In genomic region chr6:30744054-30744805, GRCh38 we compare ENCODE assay signal across 8 cellular contexts. TPM values are rescaled to one million over a fixed set of nuclear protein-coding genes. Genes with fewer than 3 reads are reported as not detected.
DNase-seq lines count a peak whose midpoint lies in the region; ATAC-seq and TF ChIP-seq lines count a peak whose summit lies in the region.

Gene IER3, minus strand, starts transcription at chr6:30744547. Its CDS starts 29 bp downstream, at chr6:30744518.

- WGBS in HUES64: under 1% methylated on average over 54 of the region's 54 CpGs
- WGBS in suprapubic skin: 0% methylated on average over 33 of the region's 54 CpGs

- H3K36me3 Mint-ChIP-seq in activated naive CD4-positive, alpha-beta T cell treated with anti-CD3 and anti-CD28 coated beads for 36 hours (ENCODE audit: low read depth): peaks cover 42% of the 10 kb centered on the region

- TF ChIP-seq POLR2A in suprapubic skin (IDR thresholded peaks at IDR 0.05): peak; percentile 48 to 89

- TF ChIP-seq CTCF in suprapubic skin (IDR thresholded peaks at IDR 0.05): peak; percentile 9 to 80

- H3K4me3 ChIP-seq in GM08714 (ENCODE audit: low read length) (peak within 1 kb of the TSS; percentile 94), HUES64 (ENCODE audit: low read length) (peak within 1 kb of the TSS; percentile 70), suprapubic skin (peak within 1 kb of the TSS; percentile 79)

- CTCF ChIA-PET in activated naive CD4-positive, alpha-beta T cell treated with anti-CD3 and anti-CD28 coated beads for 36 hours (lab: Charles Lee): interaction anchor here (0.7 to 4.0 kb wide), 11 partner anchors 22 to 169 kb away, joined by 3 to 23 read pairs (median 3); no protein-coding TSS in a partner anchor

- peaks cover 55% of the 10 kb centered on the region for H3K4me1 Mint-ChIP-seq in activated naive CD4-positive, alpha-beta T cell treated with anti-CD3 and anti-CD28 coated beads for 36 hours (ENCODE audit: low read depth)

- H3K27ac Mint-ChIP-seq in activated naive CD4-positive, alpha-beta T cell treated with anti-CD3 and anti-CD28 coated beads for 36 hours: peak within 1 kb of the TSS; percentile 96

- H3K4me3 Mint-ChIP-seq in activated naive CD4-positive, alpha-beta T cell treated with anti-CD3 and anti-CD28 coated beads for 36 hours: peak within 1 kb of the TSS; percentile 94

- ATAC-seq in GM18870 (IDR thresholded peaks at IDR 0.05; ENCODE audit: unreplicated experiment): no peak

- H3K9ac ChIP-seq in HUES64 (ENCODE audit: low read depth, low read length): peak within 1 kb of the TSS; percentile 74

- DNase-seq in SHP77 (lab: John Stamatoyannopoulos, UW) (peak; percentile 66 to 83), globus pallidus (ENCODE audit: low spot score) (peak; percentile 66), nucleus accumbens (lab: John Stamatoyannopoulos, UW) (peak in 53 of 56 donors; percentile 26 to 82 (median 61)), suprapubic skin (ENCODE audit: low spot score in 2 of 2) (peak; percentile 92 to 93)
- peak; percentile 90 for DNase-seq in activated naive CD4-positive, alpha-beta T cell treated with anti-CD3 and anti-CD28 coated beads for 36 hours

- H3K27me3 ChIP-seq in HUES64 (ENCODE audit: insufficient read depth, low read length) (peaks cover 4% of the 10 kb centered on the region; the same call in 1 of the 2 replicates), suprapubic skin (no peaks in the 10 kb centered on the region)

- peaks cover 20% of the 10 kb centered on the region for H3K36me3 ChIP-seq in HUES64 (ENCODE audit: insufficient read depth, low read length)
- H3K36me3 ChIP-seq in suprapubic skin: peaks cover 13% of the 10 kb centered on the region

- H3K27ac ChIP-seq in HUES64 (ENCODE audit: low read depth, low read length) (peak within 1 kb of the TSS; percentile 54), suprapubic skin (peak within 1 kb of the TSS; percentile 96)

- intact Hi-C loops in activated naive CD4-positive, alpha-beta T cell treated with anti-CD3 and anti-CD28 coated beads for 36 hours (cut with micrococcal nuclease): loop anchor here (1.0 to 5.0 kb wide), 9 partner anchors 9 to 343 kb away; partner anchors contain the start of genes MRPS18B and PPP1R10

- no peaks in the 10 kb centered on the region for H3K27me3 Mint-ChIP-seq in activated naive CD4-positive, alpha-beta T cell treated with anti-CD3 and anti-CD28 coated beads for 36 hours (ENCODE audit: low read depth)

- H3K4me1 ChIP-seq in HUES64 (ENCODE audit: insufficient read depth, low read length): peaks cover 16% of the 10 kb centered on the region
- H3K4me1 ChIP-seq in suprapubic skin: peaks cover 59% of the 10 kb centered on the region

- no peaks in the 10 kb centered on the region for H3K9me3 Mint-ChIP-seq in activated naive CD4-positive, alpha-beta T cell treated with anti-CD3 and anti-CD28 coated beads for 36 hours

- no peaks in the 10 kb centered on the region for H3K9me3 ChIP-seq in HUES64 (ENCODE audit: insufficient read depth, low read depth, low read length)
- no peaks in the 10 kb centered on the region for H3K9me3 ChIP-seq in suprapubic skin

- TF ChIP-seq EP300 in suprapubic skin (IDR thresholded peaks at IDR 0.05): no peak

RNA-seq across cellular contexts. Expression of gene IER3, which starts in this region (rescaled TPM):
- polyA plus RNA-seq in HUES64 (2013, experiment 1 of 2): 32.3 TPM
- 41.0 TPM for polyA plus RNA-seq in HUES64 (2013, experiment 2 of 2)
- 10 to 100 TPM; 32.2 to 34.0 TPM for total RNA-seq in activated naive CD4-positive, alpha-beta T cell treated with anti-CD3 and anti-CD28 coated beads for 36 hours
- 10 to 100 TPM; 22.0 to 86.2 (median 45.8) TPM for total RNA-seq in suprapubic skin
